ENCODE assay signal across 1 cellular context in the genomic region with DNA sequence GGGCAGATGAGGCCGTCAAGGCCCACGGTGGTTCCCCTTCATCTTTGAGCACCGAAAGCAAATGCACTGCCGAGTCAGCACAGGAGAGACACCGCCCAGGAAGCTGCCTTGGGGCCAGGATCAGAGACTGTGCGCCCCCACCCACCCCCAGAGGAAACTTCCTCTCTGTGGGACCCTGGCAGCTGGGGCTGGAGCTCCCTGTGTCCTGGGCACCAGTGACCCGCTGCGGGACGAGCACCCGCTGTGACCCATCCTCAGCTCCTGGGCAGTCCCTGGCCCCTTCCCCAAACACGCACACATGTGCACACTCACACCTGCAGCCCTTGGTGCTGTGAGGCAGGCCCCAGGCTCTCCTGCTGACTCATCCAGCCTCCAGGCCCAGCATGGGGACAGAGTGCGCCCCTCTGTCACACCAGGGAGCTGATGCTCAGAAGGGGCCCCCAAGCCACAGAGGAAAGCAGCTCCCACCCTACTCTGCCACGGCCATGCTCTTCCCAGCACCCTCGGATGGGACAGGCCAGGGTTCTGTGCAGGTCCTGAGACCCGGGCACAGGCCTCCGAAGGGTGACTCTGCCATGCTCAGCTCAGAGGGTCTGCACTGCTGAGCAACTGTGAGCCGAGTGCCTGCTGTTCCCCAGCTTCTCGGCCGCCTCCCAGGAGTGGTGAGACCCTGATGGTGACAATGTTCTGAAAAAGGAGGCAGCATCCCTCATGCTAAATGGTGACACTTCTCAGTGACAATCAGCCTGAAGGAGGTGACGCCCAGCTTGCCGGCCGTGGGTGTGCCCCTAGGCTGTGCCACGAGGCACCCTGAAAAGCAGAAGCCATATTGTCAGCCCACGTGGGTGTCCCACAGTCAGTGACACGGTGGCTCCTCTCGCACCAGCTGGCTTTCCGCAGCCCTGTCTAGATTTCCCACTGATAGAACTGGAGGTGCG.
A peak's percentile ranks its signal among the peaks of the same experiment; 100 is the strongest.
TF ChIP-seq lines count a peak whose summit lies in the region.

No MANE protein-coding gene starts in this region.

TF ChIP-seq in K562, 482 proteins besides CTCF, POLR2A, EP300 and RAD21 (continues in another document):
- TF ChIP-seq DPF2 (IDR thresholded peaks at IDR 0.05), result peak; percentile 81
- TF ChIP-seq GABPB1 (CRISPR knock-in tag; IDR thresholded peaks at IDR 0.05), result 0 out of 2 replicates have a peak, but pooled peaks have one; percentile 23
- TF ChIP-seq, protein P1, sequence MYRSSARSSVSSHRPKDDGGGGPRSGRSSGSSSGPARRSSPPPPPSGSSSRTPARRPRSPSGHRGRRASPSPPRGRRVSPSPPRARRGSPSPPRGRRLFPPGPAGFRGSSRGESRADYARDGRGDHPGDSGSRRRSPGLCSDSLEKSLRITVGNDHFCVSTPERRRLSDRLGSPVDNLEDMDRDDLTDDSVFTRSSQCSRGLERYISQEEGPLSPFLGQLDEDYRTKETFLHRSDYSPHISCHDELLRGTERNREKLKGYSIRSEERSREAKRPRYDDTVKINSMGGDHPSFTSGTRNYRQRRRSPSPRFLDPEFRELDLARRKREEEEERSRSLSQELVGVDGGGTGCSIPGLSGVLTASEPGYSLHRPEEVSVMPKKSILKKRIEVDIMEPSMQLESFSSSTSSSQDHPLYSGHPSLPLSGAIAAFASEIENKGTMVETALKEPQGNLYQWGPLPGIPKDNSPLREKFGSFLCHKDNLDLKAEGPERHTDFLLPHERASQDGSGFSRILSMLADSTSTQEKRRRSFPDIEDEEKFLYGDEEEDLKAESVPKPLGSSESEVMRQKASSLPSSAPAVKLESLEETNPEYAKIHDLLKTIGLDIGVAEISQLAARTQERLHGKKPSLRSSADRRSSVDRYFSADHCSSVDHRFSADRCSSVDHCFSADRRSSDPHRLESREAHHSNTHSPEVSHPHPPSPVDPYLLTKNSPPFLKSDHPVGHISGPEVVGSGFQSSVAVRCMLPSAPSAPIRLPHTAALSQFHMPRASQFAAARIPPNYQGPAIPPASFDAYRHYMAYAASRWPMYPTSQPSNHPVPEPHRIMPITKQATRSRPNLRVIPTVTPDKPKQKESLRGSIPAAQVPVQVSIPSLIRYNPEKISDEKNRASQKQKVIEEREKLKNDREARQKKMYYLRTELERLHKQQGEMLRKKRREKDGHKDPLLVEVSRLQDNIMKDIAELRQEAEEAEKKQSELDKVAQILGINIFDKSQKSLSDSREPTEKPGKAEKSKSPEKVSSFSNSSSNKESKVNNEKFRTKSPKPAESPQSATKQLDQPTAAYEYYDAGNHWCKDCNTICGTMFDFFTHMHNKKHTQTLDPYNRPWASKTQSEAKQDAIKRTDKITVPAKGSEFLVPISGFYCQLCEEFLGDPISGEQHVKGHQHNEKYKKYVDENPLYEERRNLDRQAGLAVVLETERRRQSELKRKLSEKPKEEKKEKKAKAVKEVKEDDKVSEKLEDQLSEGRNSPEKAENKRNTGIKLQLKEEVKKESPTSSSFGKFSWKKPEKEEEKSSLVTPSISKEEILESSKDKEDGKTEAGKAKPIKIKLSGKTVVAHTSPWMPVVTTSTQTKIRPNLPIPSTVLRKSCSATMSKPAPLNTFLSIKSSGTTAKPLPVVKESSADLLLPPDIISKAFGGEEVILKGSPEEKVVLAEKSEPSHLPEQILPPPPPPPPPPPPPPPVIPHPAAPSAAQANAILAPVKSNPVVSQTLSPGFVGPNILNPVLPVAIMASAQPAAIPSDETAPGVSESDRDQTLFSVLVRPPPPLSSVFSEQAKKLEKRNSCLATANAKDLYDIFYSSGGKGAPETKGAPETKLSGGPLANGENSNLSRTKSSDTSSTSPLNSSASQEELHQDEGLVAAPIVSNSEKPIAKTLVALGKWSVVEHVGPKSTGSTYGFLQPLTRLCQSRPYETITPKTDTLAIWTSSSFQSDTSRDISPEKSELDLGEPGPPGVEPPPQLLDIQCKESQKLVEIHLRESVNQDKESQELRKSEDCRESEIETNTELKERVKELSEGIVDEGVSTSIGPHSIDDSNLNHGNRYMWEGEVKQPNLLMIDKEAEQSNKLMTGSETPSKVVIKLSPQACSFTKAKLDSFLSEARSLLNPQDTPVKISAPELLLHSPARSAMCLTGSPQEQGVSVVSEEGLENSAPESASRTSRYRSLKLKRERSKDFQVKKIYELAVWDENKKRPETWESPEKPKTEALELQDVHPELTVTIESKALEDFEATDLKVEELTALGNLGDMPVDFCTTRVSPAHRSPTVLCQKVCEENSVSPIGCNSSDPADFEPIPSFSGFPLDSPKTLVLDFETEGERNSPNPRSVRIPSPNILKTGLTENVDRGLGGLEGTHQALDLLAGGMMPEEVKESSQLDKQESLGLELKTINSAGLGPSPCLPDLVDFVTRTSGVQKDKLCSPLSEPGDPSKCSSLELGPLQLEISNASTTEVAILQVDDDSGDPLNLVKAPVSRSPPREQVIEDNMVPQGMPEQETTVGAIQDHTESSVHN (IDR thresholded peaks at IDR 0.05; ENCODE audit: borderline replicate concordance in 1 of 2, low read depth in 1 of 2), result peak in 1 of 2 experiments; percentile 51; a peak in 1 of 4 replicates
- peak; percentile 22; the same call in 1 of the 2 replicates for TF ChIP-seq L3MBTL2 (IDR thresholded peaks at IDR 0.05)
- no peak for TF ChIP-seq TCFL5 (CRISPR knock-in tag; conservative IDR thresholded peaks at IDR 0.05)
- TF ChIP-seq, protein P2, sequence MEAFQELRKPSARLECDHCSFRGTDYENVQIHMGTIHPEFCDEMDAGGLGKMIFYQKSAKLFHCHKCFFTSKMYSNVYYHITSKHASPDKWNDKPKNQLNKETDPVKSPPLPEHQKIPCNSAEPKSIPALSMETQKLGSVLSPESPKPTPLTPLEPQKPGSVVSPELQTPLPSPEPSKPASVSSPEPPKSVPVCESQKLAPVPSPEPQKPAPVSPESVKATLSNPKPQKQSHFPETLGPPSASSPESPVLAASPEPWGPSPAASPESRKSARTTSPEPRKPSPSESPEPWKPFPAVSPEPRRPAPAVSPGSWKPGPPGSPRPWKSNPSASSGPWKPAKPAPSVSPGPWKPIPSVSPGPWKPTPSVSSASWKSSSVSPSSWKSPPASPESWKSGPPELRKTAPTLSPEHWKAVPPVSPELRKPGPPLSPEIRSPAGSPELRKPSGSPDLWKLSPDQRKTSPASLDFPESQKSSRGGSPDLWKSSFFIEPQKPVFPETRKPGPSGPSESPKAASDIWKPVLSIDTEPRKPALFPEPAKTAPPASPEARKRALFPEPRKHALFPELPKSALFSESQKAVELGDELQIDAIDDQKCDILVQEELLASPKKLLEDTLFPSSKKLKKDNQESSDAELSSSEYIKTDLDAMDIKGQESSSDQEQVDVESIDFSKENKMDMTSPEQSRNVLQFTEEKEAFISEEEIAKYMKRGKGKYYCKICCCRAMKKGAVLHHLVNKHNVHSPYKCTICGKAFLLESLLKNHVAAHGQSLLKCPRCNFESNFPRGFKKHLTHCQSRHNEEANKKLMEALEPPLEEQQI (IDR thresholded peaks at IDR 0.05), result no peak
- peak; percentile 71; the same call in 1 of the 2 replicates for TF ChIP-seq GATAD2B (IDR thresholded peaks at IDR 0.05; ENCODE audit: borderline replicate concordance)
- TF ChIP-seq RB1 (IDR thresholded peaks at IDR 0.05; ENCODE audit: low read depth), result no peak
- TF ChIP-seq TBL1XR1 (IDR thresholded peaks at IDR 0.05; ENCODE audit: low read length in 2 of 2), result 0 out of 4 replicates have a peak, but pooled peaks of 1 of the 2 experiments have one; percentile 35
- 0 out of 2 replicates have a peak, but pooled peaks have one; percentile 59 for TF ChIP-seq ZNF224 (CRISPR knock-in tag; IDR thresholded peaks at IDR 0.05)
- no peak for TF ChIP-seq PHB (CRISPR knock-in tag; IDR thresholded peaks at IDR 0.05)
- peak; percentile 96 for TF ChIP-seq MXI1 (IDR thresholded peaks at IDR 0.05; ENCODE audit: low read depth, low read length)
- TF ChIP-seq NR2F6 (CRISPR knock-in tag; IDR thresholded peaks at IDR 0.05), result no peak
- peak; percentile 50; the same call in 1 of the 2 replicates for TF ChIP-seq GABPA (tag; conservative IDR thresholded peaks at IDR 0.05; ENCODE audit: low read depth)
- peak; percentile 10; the same call in 1 of the 2 replicates for TF ChIP-seq TCF3 (CRISPR knock-in tag; IDR thresholded peaks at IDR 0.05)
- TF ChIP-seq, protein P3, sequence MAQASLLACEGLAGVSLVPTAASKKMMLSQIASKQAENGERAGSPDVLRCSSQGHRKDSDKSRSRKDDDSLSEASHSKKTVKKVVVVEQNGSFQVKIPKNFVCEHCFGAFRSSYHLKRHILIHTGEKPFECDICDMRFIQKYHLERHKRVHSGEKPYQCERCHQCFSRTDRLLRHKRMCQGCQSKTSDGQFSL (CRISPR knock-in tag; IDR thresholded peaks at IDR 0.05), result peak; percentile 69; the same call in 1 of the 2 replicates
- TF ChIP-seq, protein P3 (tag; IDR thresholded peaks at IDR 0.05), result peak in 1 of 2 experiments; percentile 36; a peak in 1 of 4 replicates
- TF ChIP-seq CXXC5 (CRISPR knock-in tag; IDR thresholded peaks at IDR 0.05), result peak; percentile 36
- TF ChIP-seq RAD51 (IDR thresholded peaks at IDR 0.05; ENCODE audit: borderline replicate concordance, low read depth), result no peak
- TF ChIP-seq, protein P4, sequence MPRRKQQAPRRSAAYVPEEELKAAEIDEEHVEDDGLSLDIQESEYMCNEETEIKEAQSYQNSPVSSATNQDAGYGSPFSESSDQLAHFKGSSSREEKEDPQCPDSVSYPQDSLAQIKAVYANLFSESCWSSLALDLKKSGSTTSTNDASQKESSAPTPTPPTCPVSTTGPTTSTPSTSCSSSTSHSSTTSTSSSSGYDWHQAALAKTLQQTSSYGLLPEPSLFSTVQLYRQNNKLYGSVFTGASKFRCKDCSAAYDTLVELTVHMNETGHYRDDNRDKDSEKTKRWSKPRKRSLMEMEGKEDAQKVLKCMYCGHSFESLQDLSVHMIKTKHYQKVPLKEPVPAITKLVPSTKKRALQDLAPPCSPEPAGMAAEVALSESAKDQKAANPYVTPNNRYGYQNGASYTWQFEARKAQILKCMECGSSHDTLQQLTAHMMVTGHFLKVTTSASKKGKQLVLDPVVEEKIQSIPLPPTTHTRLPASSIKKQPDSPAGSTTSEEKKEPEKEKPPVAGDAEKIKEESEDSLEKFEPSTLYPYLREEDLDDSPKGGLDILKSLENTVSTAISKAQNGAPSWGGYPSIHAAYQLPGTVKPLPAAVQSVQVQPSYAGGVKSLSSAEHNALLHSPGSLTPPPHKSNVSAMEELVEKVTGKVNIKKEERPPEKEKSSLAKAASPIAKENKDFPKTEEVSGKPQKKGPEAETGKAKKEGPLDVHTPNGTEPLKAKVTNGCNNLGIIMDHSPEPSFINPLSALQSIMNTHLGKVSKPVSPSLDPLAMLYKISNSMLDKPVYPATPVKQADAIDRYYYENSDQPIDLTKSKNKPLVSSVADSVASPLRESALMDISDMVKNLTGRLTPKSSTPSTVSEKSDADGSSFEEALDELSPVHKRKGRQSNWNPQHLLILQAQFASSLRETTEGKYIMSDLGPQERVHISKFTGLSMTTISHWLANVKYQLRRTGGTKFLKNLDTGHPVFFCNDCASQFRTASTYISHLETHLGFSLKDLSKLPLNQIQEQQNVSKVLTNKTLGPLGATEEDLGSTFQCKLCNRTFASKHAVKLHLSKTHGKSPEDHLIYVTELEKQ (CRISPR knock-in tag; IDR thresholded peaks at IDR 0.05), result no peak
- TF ChIP-seq NBN (IDR thresholded peaks at IDR 0.05; ENCODE audit: low read depth), result peak; percentile 53; the same call in 1 of the 2 replicates
- TF ChIP-seq, protein P5, sequence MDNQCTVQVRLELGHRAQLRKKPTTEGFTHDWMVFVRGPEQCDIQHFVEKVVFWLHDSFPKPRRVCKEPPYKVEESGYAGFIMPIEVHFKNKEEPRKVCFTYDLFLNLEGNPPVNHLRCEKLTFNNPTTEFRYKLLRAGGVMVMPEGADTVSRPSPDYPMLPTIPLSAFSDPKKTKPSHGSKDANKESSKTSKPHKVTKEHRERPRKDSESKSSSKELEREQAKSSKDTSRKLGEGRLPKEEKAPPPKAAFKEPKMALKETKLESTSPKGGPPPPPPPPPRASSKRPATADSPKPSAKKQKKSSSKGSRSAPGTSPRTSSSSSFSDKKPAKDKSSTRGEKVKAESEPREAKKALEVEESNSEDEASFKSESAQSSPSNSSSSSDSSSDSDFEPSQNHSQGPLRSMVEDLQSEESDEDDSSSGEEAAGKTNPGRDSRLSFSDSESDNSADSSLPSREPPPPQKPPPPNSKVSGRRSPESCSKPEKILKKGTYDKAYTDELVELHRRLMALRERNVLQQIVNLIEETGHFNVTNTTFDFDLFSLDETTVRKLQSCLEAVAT (IDR thresholded peaks at IDR 0.05), result 0 out of 4 replicates have a peak, but pooled peaks of 1 of the 2 experiments have one; percentile 11
- TF ChIP-seq CCNT2 (IDR thresholded peaks at IDR 0.05; ENCODE audit: borderline replicate concordance, extremely low read depth, insufficient read length, low read depth, low read length), result peak; percentile 30
- TF ChIP-seq CBFA2T3 (IDR thresholded peaks at IDR 0.05), result peak; percentile 41; the same call in 1 of the 2 replicates
- peak; percentile 10 for TF ChIP-seq TAF1 (IDR thresholded peaks at IDR 0.05; ENCODE audit: control insufficient read depth, extremely low read depth, insufficient read depth, low read length, severe bottlenecking)
- peak; percentile 96 for TF ChIP-seq C11orf30 (IDR thresholded peaks at IDR 0.05; ENCODE audit: low read depth)
- TF ChIP-seq ZNF778 (CRISPR knock-in tag; IDR thresholded peaks at IDR 0.05), result no peak
- TF ChIP-seq POLR2AphosphoS2 (IDR thresholded peaks at IDR 0.05; ENCODE audit: low read length), result no peak
- no peak for TF ChIP-seq IFI16 (CRISPR knock-in tag; IDR thresholded peaks at IDR 0.05)
- peak; percentile 67 for TF ChIP-seq ETV1 (tag; conservative IDR thresholded peaks at IDR 0.05; ENCODE audit: low read depth)
- peak; percentile 83 for TF ChIP-seq JUND (IDR thresholded peaks at IDR 0.05; ENCODE audit: borderline replicate concordance, low read depth, low read length)
- peak; percentile 73; the same call in 1 of the 3 replicates for TF ChIP-seq JUND (tag; IDR thresholded peaks at IDR 0.05; ENCODE audit: borderline replicate concordance, low read depth, low read length)
- TF ChIP-seq, protein P6, sequence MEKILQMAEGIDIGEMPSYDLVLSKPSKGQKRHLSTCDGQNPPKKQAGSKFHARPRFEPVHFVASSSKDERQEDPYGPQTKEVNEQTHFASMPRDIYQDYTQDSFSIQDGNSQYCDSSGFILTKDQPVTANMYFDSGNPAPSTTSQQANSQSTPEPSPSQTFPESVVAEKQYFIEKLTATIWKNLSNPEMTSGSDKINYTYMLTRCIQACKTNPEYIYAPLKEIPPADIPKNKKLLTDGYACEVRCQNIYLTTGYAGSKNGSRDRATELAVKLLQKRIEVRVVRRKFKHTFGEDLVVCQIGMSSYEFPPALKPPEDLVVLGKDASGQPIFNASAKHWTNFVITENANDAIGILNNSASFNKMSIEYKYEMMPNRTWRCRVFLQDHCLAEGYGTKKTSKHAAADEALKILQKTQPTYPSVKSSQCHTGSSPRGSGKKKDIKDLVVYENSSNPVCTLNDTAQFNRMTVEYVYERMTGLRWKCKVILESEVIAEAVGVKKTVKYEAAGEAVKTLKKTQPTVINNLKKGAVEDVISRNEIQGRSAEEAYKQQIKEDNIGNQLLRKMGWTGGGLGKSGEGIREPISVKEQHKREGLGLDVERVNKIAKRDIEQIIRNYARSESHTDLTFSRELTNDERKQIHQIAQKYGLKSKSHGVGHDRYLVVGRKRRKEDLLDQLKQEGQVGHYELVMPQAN (IDR thresholded peaks at IDR 0.05; ENCODE audit: borderline replicate concordance), result peak; percentile 93
- 0 out of 4 replicates have a peak, but pooled peaks of 1 of the 2 experiments have one; percentile 27 for TF ChIP-seq NONO (IDR thresholded peaks at IDR 0.05; ENCODE audit: low read depth in 2 of 2, low read length in 1 of 2)
- TF ChIP-seq KLF6 (CRISPR knock-in tag; IDR thresholded peaks at IDR 0.05; ENCODE audit: borderline replicate concordance), result peak; percentile 39; the same call in 1 of the 2 replicates
- no peak for TF ChIP-seq ZNF780A (CRISPR knock-in tag; IDR thresholded peaks at IDR 0.05)
- peak; percentile 47; the same call in 1 of the 2 replicates for TF ChIP-seq KLF13 (tag; IDR thresholded peaks at IDR 0.05; ENCODE audit: borderline replicate concordance, low read depth)
